Comparison of ENCODE assay signal across 26 cellular contexts in the genomic region with DNA sequence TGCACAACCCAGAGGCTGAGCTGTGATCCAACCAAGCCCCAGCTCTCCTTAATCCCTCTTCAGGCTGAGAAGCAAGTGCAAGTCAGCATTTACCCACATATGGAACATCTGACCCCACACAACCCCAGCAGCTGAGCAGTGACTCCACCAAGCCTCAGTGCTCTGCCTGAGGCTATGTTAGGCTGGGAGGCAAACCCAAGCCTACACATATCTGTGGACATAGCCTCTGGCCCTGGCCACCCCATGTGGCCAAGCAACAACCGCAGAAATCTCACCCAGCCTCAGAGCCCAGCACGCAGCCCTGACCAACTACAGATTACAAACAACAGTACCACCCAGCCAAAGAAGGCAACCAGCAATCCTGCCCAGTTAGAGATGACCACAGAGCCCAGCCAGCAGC.
DNase-seq lines count a peak whose midpoint lies in the region; ATAC-seq and TF ChIP-seq lines count a peak whose summit lies in the region.
"Had no signal": no experiment of that assay in that cellular context is flagged by ENCODE, and none has a peak within 500 bp of the region (broad histone marks: within the 10 kb centered on the region; RNA-seq: fewer than 3 reads in every experiment).

No MANE protein-coding gene starts in this region.

- no peak overlapping the region for H3K27ac Mint-ChIP-seq in progenitor cell of endocrine pancreas
- H3K27ac Mint-ChIP-seq: activated CD8-positive, alpha-beta T cell treated with anti-CD3 and anti-CD28 coated beads for 36 hours had no signal

- H3K27me3 ChIP-seq in right cardiac atrium (ENCODE audit: control insufficient read depth, insufficient read depth) = no peaks in the 10 kb centered on the region
- no peaks in the 10 kb centered on the region for H3K27me3 ChIP-seq in SJCRH30
- no peaks in the 10 kb centered on the region for H3K27me3 ChIP-seq in breast epithelium
- H3K27me3 ChIP-seq: adrenal gland, heart right ventricle, testis had no signal

- no peak for TF ChIP-seq CTCF in breast epithelium (IDR thresholded peaks at IDR 0.05)
- no peak for TF ChIP-seq CTCF in progenitor cell of endocrine pancreas (IDR thresholded peaks at IDR 0.05; ENCODE audit: unreplicated experiment)

- intact Hi-C loops in Right ventricle myocardium inferior (cut with DNase I) = no loop called here
- intact Hi-C loops in right cardiac atrium (cut with DNase I) = no loop called here
- intact Hi-C loops in breast epithelium (cut with DNase I; ENCODE audit: low total_unique reads) = no loop called here

- WGBS in right cardiac atrium = 100% methylated on average over 2 of the region's 2 CpGs

- DNase-seq in Right ventricle myocardium inferior (ENCODE audit: missing footprints) (peak; percentile 15), right cardiac atrium (no peak), SJCRH30 (peak; percentile 83 to 87), iris pigment epithelial cell (ENCODE audit: low read depth) (peak; percentile 71), breast epithelium (ENCODE audit: low spot score in 2 of 2) (no peak), progenitor cell of endocrine pancreas (ENCODE audit: low spot score, unreplicated experiment) (no peak), NCI-H1417 (lab: John Stamatoyannopoulos, UW) (no peak)
- DNase-seq: 8988T; activated CD8-positive, alpha-beta T cell treated with anti-CD3 and anti-CD28 coated beads for 36 hours; activated T-cell treated with anti-CD3 and anti-CD28 coated beads, Interleukin-2, amount 50 U/mL, for 1 hour; adrenal gland; C1 segment of cervical spinal cord; dermis blood vessel endothelial cell; HCEC 1CT; heart right ventricle; KBM-7; left ventricle myocardium inferior; midbrain; NCI-H2171; NCI-H526; stimulated activated CD4-positive, alpha-beta T cell treated with anti-CD3 and anti-CD28 coated beads, Interleukin-1b, Interleukin-23, amount 100 ng/mL, for 48 hours; stimulated activated naive CD4-positive, alpha-beta T cell; T1000; testis had no signal

- no peaks in the 10 kb centered on the region for H3K9me3 ChIP-seq in right cardiac atrium (ENCODE audit: control insufficient read depth, low read length)
- no peaks in the 10 kb centered on the region for H3K9me3 ChIP-seq in SJCRH30 (replicated peaks)
- no peaks in the 10 kb centered on the region for H3K9me3 ChIP-seq in breast epithelium
- H3K9me3 ChIP-seq: adrenal gland, heart right ventricle, left ventricle myocardium inferior, testis had no signal

- no peak overlapping the region for H3K27ac ChIP-seq in right cardiac atrium (ENCODE audit: low read length)
- H3K27ac ChIP-seq in SJCRH30 = no peak overlapping the region
- no peak overlapping the region for H3K27ac ChIP-seq in breast epithelium
- H3K27ac ChIP-seq: adrenal gland, heart right ventricle, left ventricle myocardium inferior, parathyroid adenoma, testis had no signal

- no peaks in the 10 kb centered on the region for H3K36me3 ChIP-seq in SJCRH30
- no peaks in the 10 kb centered on the region for H3K36me3 ChIP-seq in breast epithelium
- H3K36me3 ChIP-seq: adrenal gland, heart right ventricle, left ventricle myocardium inferior had no signal

- peaks cover 47% of the 10 kb centered on the region for H3K27me3 Mint-ChIP-seq in progenitor cell of endocrine pancreas

- H3K4me3 ChIP-seq in right cardiac atrium (ENCODE audit: low read length) (no peak overlapping the region), SJCRH30 (no peak overlapping the region), breast epithelium (no peak overlapping the region)
- H3K4me3 ChIP-seq: adrenal gland, heart right ventricle, left ventricle myocardium inferior, testis had no signal

- H3K4me1 ChIP-seq in right cardiac atrium (ENCODE audit: control insufficient read depth, insufficient read depth, low read length) (no peaks in the 10 kb centered on the region), SJCRH30 (peaks cover 34% of the 10 kb centered on the region), breast epithelium (no peaks in the 10 kb centered on the region)
- H3K4me1 ChIP-seq: adrenal gland, left ventricle myocardium inferior, parathyroid adenoma, testis had no signal

- no peak overlapping the region for H3K4me3 Mint-ChIP-seq in progenitor cell of endocrine pancreas (ENCODE audit: low read depth)
- H3K4me3 Mint-ChIP-seq: activated CD8-positive, alpha-beta T cell treated with anti-CD3 and anti-CD28 coated beads for 36 hours had no signal

- no peaks in the 10 kb centered on the region for H3K9me3 Mint-ChIP-seq in progenitor cell of endocrine pancreas (ENCODE audit: low read depth)
- H3K9me3 Mint-ChIP-seq: activated CD8-positive, alpha-beta T cell treated with anti-CD3 and anti-CD28 coated beads for 36 hours had no signal

- H3K36me3 Mint-ChIP-seq in progenitor cell of endocrine pancreas (ENCODE audit: insufficient read depth) = no peaks in the 10 kb centered on the region

- TF ChIP-seq POLR2A in breast epithelium (IDR thresholded peaks at IDR 0.05) = no peak

- peaks cover 2% of the 10 kb centered on the region for H3K4me1 Mint-ChIP-seq in progenitor cell of endocrine pancreas (ENCODE audit: low read depth)

- no peak for ATAC-seq in Right ventricle myocardium inferior
- ATAC-seq in right cardiac atrium = no peak
- ATAC-seq in GM18511 (IDR thresholded peaks at IDR 0.05; ENCODE audit: unreplicated experiment) = no peak
- ATAC-seq: activated CD8-positive, alpha-beta T cell treated with anti-CD3 and anti-CD28 coated beads for 36 hours; heart right ventricle had no signal

Comparison
In these comparisons a context has a peak if more than half of its experiments do, and no peak if none do; other contexts are left out.
1. DNase-seq: peak in Right ventricle myocardium inferior (single experiment), SJCRH30 (2 of 2) and iris pigment epithelial cell (single experiment); none in right cardiac atrium (0 of 3), breast epithelium (0 of 2), progenitor cell of endocrine pancreas (single experiment) and NCI-H1417 (0 of 3).